ENCODE assay signal across 1 cellular context in genomic region chr16:48352648-48353347, GRCh38.
TF ChIP-seq lines count a peak whose summit lies in the region.

No MANE protein-coding gene starts in this region.

TF ChIP-seq in GM23338, 12 proteins besides CTCF, POLR2A, EP300 and RAD21 (continued from another document):
- TF ChIP-seq REST (IDR thresholded peaks at IDR 0.05; ENCODE audit: unreplicated experiment) (no peak), ZNF331 (CRISPR knock-in tag; IDR thresholded peaks at IDR 0.05; ENCODE audit: low read depth) (no peak), POLR2AphosphoS5 (IDR thresholded peaks at IDR 0.05; ENCODE audit: low read depth) (no peak), NANOG (IDR thresholded peaks at IDR 0.05; ENCODE audit: borderline replicate concordance) (no peak), EZH2 (IDR thresholded peaks at IDR 0.05; ENCODE audit: low read depth, unreplicated experiment) (no peak), EZH2phosphoT487 (IDR thresholded peaks at IDR 0.05; ENCODE audit: unreplicated experiment) (no peak), ZNF462 (CRISPR knock-in tag; IDR thresholded peaks at IDR 0.05) (no peak), CREB1 (CRISPR knock-in tag; IDR thresholded peaks at IDR 0.05; ENCODE audit: low read depth) (no peak), ZNF114 (CRISPR knock-in tag; IDR thresholded peaks at IDR 0.05) (no peak)
